In genomic region chr10:5775705-5776104, GRCh38 we compare ENCODE assay signal across 8 cellular contexts. TPM values are rescaled to one million over a fixed set of nuclear protein-coding genes. Genes with fewer than 3 reads are reported as not detected.
A peak's percentile ranks its signal among the peaks of the same experiment; 100 is the strongest.
DNase-seq lines count a peak whose midpoint lies in the region; ATAC-seq and TF ChIP-seq lines count a peak whose summit lies in the region.

No MANE protein-coding gene starts in this region.

- H3K36me3 ChIP-seq in H7 (replicated peaks; ENCODE audit: control insufficient read depth, insufficient read depth, low read length) = peaks cover 8% of the 10 kb centered on the region
- H3K36me3 ChIP-seq in left ventricle myocardium inferior = peaks cover 24% of the 10 kb centered on the region

- intact Hi-C loops in left ventricle myocardium inferior (cut with micrococcal nuclease) = no loop called here

- H3K4me3 ChIP-seq in H7 (ENCODE audit: insufficient read depth, low read depth, low read length) = no peak overlapping the region
- no peak overlapping the region for H3K4me3 ChIP-seq in left ventricle myocardium inferior

- ATAC-seq in HG03095 (IDR thresholded peaks at IDR 0.05; ENCODE audit: unreplicated experiment) = no peak
- ATAC-seq in HG03457 (IDR thresholded peaks at IDR 0.05; ENCODE audit: unreplicated experiment) = no peak
- ATAC-seq in HG02588 (IDR thresholded peaks at IDR 0.05; ENCODE audit: unreplicated experiment) = no peak

- DNase-seq in H7 (peak; percentile 19), activated T-cell treated with anti-CD3 and anti-CD28 coated beads for 48 hours (ENCODE audit: low read depth) (peak; percentile 61), left ventricle myocardium inferior (peak; percentile 20), SHP77 treated with DMSO at 0.1 percent for 48 hours (lab: John Stamatoyannopoulos, UW) (no peak)
- DNase-seq in stimulated activated CD4-positive, alpha-beta T cell treated with anti-CD3 and anti-CD28 coated beads, Interleukin-4, amount 100 ng/mL, for 48 hours (ENCODE audit: low read depth in 2 of 2) = peak; percentile 60 to 66

- H3K4me1 ChIP-seq in left ventricle myocardium inferior = peaks cover 34% of the 10 kb centered on the region

- TF ChIP-seq CTCF in left ventricle myocardium inferior (IDR thresholded peaks at IDR 0.05; ENCODE audit: borderline replicate concordance) = no peak

- H3K9me3 ChIP-seq in left ventricle myocardium inferior (replicated peaks) = no peaks in the 10 kb centered on the region

- H3K27me3 ChIP-seq in H7 (ENCODE audit: control insufficient read depth, insufficient read depth, low read length) (no peaks in the 10 kb centered on the region), left ventricle myocardium inferior (ENCODE audit: low read depth) (no peaks in the 10 kb centered on the region)

- peak overlapping the region; percentile 50 for H3K27ac ChIP-seq in left ventricle myocardium inferior (replicated peaks)

RNA-seq across cellular contexts. Expression of gene GDI2, which starts 37.5 kb away (rescaled TPM):
- total RNA-seq in H7 (2014; rRNA removed; shearing (Covaris generic)) = 465 and 590 TPM in 2 replicates
- total RNA-seq in left ventricle myocardium inferior = 93.2 TPM
